In genomic region chr1:205500240-205501218, GRCh38 we compare ENCODE assay signal across 1 cellular context.
TF ChIP-seq lines count a peak whose summit lies in the region.

No MANE protein-coding gene starts in this region.

TF ChIP-seq in HepG2, 621 proteins besides CTCF, POLR2A, EP300 and RAD21 (continued from another document and continues in another):
- no peak for TF ChIP-seq ZFYVE20 (CRISPR knock-in tag; IDR thresholded peaks at IDR 0.05; ENCODE audit: borderline replicate concordance, low read depth)
- no peak for TF ChIP-seq KDM2A (CRISPR knock-in tag; IDR thresholded peaks at IDR 0.05; ENCODE audit: borderline replicate concordance, low read depth)
- TF ChIP-seq TAF1 (CRISPR knock-in tag; IDR thresholded peaks at IDR 0.05), result no peak
- TF ChIP-seq POLR2AphosphoS5 (IDR thresholded peaks at IDR 0.05; ENCODE audit: low read depth, low read length), result no peak
- no peak for TF ChIP-seq TBX2 (CRISPR knock-in tag; IDR thresholded peaks at IDR 0.05; ENCODE audit: borderline replicate concordance)
- no peak for TF ChIP-seq CHCHD3 (CRISPR knock-in tag; IDR thresholded peaks at IDR 0.05)
- TF ChIP-seq, protein P1, sequence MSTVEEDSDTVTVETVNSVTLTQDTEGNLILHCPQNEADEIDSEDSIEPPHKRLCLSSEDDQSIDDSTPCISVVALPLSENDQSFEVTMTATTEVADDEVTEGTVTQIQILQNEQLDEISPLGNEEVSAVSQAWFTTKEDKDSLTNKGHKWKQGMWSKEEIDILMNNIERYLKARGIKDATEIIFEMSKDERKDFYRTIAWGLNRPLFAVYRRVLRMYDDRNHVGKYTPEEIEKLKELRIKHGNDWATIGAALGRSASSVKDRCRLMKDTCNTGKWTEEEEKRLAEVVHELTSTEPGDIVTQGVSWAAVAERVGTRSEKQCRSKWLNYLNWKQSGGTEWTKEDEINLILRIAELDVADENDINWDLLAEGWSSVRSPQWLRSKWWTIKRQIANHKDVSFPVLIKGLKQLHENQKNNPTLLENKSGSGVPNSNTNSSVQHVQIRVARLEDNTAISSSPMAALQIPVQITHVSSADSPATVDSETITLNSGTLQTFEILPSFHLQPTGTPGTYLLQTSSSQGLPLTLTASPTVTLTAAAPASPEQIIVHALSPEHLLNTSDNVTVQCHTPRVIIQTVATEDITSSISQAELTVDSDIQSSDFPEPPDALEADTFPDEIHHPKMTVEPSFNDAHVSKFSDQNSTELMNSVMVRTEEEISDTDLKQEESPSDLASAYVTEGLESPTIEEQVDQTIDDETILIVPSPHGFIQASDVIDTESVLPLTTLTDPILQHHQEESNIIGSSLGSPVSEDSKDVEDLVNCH (CRISPR knock-in tag; IDR thresholded peaks at IDR 0.05), result no peak
- no peak for TF ChIP-seq NFE2L2 (IDR thresholded peaks at IDR 0.05; ENCODE audit: low read length)
- TF ChIP-seq SAP130 (CRISPR knock-in tag; IDR thresholded peaks at IDR 0.05; ENCODE audit: low read depth), result 0 out of 2 replicates have a peak, but pooled peaks have one; percentile 34
- no peak for TF ChIP-seq ZNF713 (CRISPR knock-in tag; IDR thresholded peaks at IDR 0.05)
- TF ChIP-seq E2F1 (CRISPR knock-in tag; IDR thresholded peaks at IDR 0.05), result no peak
- TF ChIP-seq HNF4G (IDR thresholded peaks at IDR 0.05; ENCODE audit: borderline replicate concordance, low read depth, low read length), result no peak
- peak; percentile 37; the same call in 1 of the 2 replicates for TF ChIP-seq HNF4G (CRISPR knock-in tag; IDR thresholded peaks at IDR 0.05; ENCODE audit: borderline replicate concordance, low read depth)
- TF ChIP-seq, protein P2, sequence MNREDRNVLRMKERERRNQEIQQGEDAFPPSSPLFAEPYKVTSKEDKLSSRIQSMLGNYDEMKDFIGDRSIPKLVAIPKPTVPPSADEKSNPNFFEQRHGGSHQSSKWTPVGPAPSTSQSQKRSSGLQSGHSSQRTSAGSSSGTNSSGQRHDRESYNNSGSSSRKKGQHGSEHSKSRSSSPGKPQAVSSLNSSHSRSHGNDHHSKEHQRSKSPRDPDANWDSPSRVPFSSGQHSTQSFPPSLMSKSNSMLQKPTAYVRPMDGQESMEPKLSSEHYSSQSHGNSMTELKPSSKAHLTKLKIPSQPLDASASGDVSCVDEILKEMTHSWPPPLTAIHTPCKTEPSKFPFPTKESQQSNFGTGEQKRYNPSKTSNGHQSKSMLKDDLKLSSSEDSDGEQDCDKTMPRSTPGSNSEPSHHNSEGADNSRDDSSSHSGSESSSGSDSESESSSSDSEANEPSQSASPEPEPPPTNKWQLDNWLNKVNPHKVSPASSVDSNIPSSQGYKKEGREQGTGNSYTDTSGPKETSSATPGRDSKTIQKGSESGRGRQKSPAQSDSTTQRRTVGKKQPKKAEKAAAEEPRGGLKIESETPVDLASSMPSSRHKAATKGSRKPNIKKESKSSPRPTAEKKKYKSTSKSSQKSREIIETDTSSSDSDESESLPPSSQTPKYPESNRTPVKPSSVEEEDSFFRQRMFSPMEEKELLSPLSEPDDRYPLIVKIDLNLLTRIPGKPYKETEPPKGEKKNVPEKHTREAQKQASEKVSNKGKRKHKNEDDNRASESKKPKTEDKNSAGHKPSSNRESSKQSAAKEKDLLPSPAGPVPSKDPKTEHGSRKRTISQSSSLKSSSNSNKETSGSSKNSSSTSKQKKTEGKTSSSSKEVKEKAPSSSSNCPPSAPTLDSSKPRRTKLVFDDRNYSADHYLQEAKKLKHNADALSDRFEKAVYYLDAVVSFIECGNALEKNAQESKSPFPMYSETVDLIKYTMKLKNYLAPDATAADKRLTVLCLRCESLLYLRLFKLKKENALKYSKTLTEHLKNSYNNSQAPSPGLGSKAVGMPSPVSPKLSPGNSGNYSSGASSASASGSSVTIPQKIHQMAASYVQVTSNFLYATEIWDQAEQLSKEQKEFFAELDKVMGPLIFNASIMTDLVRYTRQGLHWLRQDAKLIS (CRISPR knock-in tag; IDR thresholded peaks at IDR 0.05), result no peak
- no peak for TF ChIP-seq SPEN (CRISPR knock-in tag; IDR thresholded peaks at IDR 0.05; ENCODE audit: low read depth)
- no peak for TF ChIP-seq IKZF4 (CRISPR knock-in tag; IDR thresholded peaks at IDR 0.05; ENCODE audit: borderline replicate concordance, low read depth, not compliant biosample characterization)
- TF ChIP-seq ZNF280B (CRISPR knock-in tag; IDR thresholded peaks at IDR 0.05; ENCODE audit: borderline replicate concordance), result no peak
- no peak for TF ChIP-seq ZKSCAN1 (IDR thresholded peaks at IDR 0.05; ENCODE audit: low read length)
- TF ChIP-seq ARID2 (CRISPR knock-in tag; IDR thresholded peaks at IDR 0.05; ENCODE audit: borderline replicate concordance), result no peak
- TF ChIP-seq ZNF780A (CRISPR knock-in tag; IDR thresholded peaks at IDR 0.05), result no peak
- no peak for TF ChIP-seq ATF2 (CRISPR knock-in tag; IDR thresholded peaks at IDR 0.05)
- TF ChIP-seq ATF1 (CRISPR knock-in tag; IDR thresholded peaks at IDR 0.05), result no peak
- TF ChIP-seq GPBP1L1 (CRISPR knock-in tag; IDR thresholded peaks at IDR 0.05), result no peak
- TF ChIP-seq CCAR2 (optimal IDR thresholded peaks at IDR 0.05; ENCODE audit: low read depth, low read length), result no peak
- no peak for TF ChIP-seq ATM (IDR thresholded peaks at IDR 0.05; ENCODE audit: borderline replicate concordance)
- TF ChIP-seq, protein P3, sequence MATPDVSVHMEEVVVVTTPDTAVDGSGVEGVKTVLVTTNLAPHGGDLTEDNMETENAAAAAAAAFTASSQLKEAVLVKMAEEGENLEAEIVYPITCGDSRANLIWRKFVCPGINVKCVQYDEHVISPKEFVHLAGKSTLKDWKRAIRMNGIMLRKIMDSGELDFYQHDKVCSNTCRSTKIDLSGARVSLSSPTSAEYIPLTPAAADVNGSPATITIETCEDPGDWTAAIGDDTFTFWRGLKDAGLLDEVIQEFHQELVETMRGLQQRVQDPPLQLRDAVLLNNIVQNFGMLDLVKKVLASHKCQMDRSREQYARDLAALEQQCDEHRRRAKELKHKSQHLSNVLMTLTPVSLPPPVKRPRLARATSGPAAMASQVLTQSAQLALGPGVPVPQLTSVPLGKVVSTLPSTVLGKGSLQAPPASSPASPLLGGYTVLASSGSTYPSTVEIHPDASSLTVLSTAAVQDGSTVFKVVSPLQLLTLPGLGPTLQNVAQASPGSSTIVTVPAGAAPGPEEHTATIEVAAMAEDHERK (CRISPR knock-in tag; IDR thresholded peaks at IDR 0.05; ENCODE audit: low read depth), result no peak
- peak; percentile 26; the same call in 1 of the 2 replicates for TF ChIP-seq ZNF629 (CRISPR knock-in tag; conservative IDR thresholded peaks at IDR 0.05)
- no peak for TF ChIP-seq EHMT2 (IDR thresholded peaks at IDR 0.05; ENCODE audit: borderline replicate concordance, low read depth, low read length)
- TF ChIP-seq, protein P4, sequence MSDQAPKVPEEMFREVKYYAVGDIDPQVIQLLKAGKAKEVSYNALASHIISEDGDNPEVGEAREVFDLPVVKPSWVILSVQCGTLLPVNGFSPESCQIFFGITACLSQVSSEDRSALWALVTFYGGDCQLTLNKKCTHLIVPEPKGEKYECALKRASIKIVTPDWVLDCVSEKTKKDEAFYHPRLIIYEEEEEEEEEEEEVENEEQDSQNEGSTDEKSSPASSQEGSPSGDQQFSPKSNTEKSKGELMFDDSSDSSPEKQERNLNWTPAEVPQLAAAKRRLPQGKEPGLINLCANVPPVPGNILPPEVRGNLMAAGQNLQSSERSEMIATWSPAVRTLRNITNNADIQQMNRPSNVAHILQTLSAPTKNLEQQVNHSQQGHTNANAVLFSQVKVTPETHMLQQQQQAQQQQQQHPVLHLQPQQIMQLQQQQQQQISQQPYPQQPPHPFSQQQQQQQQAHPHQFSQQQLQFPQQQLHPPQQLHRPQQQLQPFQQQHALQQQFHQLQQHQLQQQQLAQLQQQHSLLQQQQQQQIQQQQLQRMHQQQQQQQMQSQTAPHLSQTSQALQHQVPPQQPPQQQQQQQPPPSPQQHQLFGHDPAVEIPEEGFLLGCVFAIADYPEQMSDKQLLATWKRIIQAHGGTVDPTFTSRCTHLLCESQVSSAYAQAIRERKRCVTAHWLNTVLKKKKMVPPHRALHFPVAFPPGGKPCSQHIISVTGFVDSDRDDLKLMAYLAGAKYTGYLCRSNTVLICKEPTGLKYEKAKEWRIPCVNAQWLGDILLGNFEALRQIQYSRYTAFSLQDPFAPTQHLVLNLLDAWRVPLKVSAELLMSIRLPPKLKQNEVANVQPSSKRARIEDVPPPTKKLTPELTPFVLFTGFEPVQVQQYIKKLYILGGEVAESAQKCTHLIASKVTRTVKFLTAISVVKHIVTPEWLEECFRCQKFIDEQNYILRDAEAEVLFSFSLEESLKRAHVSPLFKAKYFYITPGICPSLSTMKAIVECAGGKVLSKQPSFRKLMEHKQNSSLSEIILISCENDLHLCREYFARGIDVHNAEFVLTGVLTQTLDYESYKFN (CRISPR knock-in tag; conservative IDR thresholded peaks at IDR 0.05), result peak; percentile 48
- no peak for TF ChIP-seq SKIL (CRISPR knock-in tag; IDR thresholded peaks at IDR 0.05; ENCODE audit: borderline replicate concordance)
- TF ChIP-seq ZNF501 (CRISPR knock-in tag; IDR thresholded peaks at IDR 0.05), result no peak
- TF ChIP-seq ZNF276 (CRISPR knock-in tag; IDR thresholded peaks at IDR 0.05; ENCODE audit: low read depth), result no peak
- TF ChIP-seq, protein P5, sequence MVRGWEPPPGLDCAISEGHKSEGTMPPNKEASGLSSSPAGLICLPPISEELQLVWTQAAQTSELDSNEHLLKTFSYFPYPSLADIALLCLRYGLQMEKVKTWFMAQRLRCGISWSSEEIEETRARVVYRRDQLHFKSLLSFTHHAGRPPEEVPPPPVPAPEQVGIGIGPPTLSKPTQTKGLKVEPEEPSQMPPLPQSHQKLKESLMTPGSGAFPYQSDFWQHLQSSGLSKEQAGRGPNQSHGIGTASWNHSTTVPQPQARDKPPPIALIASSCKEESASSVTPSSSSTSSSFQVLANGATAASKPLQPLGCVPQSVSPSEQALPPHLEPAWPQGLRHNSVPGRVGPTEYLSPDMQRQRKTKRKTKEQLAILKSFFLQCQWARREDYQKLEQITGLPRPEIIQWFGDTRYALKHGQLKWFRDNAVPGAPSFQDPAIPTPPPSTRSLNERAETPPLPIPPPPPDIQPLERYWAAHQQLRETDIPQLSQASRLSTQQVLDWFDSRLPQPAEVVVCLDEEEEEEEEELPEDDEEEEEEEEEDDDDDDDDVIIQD (CRISPR knock-in tag; IDR thresholded peaks at IDR 0.05; ENCODE audit: low read depth), result 0 out of 2 replicates have a peak, but pooled peaks have one; percentile 30
- TF ChIP-seq STAT5B (CRISPR knock-in tag; IDR thresholded peaks at IDR 0.05), result no peak
